In the genomic region with DNA sequence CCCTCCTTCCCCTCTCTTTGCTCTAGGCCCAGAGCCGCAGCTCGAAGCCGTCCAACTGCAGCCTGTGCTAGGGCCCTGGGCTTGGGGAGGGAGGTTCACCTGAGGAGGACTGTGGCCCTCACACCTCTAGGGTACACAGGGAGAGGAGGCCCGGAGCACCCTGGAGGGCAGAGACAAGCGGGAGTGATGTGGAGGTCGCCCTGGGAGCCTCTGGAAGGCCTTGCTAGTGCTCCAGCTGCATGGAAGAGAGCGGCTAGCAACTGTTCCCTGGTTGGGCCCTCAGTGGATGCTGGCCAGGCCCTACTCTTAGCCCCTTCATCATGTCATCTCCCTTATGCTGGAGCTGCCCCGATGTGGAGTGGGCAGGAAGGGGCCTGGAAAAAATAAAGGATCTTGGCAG, we compare ENCODE assay signal across 14 cellular contexts. TPM values are rescaled to one million over a fixed set of nuclear protein-coding genes. Genes with fewer than 3 reads are reported as not detected.
DNase-seq lines count a peak whose midpoint lies in the region; ATAC-seq lines count a peak whose summit lies in the region.
"Had no signal": no experiment of that assay in that cellular context is flagged by ENCODE, and none has a peak within 500 bp of the region (broad histone marks: within the 10 kb centered on the region; RNA-seq: fewer than 3 reads in every experiment).

No MANE protein-coding gene starts in this region.

- H3K9me3 ChIP-seq in BLaER1, result no peaks in the 10 kb centered on the region
- H3K9me3 ChIP-seq in CD8-positive, alpha-beta memory T cell (ENCODE audit: low read length), result no peaks in the 10 kb centered on the region
- H3K9me3 ChIP-seq: adrenal gland, SJCRH30 had no signal

- peak overlapping the region; percentile 49 for H3K27ac ChIP-seq in BLaER1
- H3K27ac ChIP-seq in CD8-positive, alpha-beta memory T cell (ENCODE audit: low read depth, low read length), result no peak overlapping the region
- H3K27ac ChIP-seq: adrenal gland, SJCRH30 had no signal

- peak overlapping the region; percentile 66 to 96 (median 82) for H3K27ac Mint-ChIP-seq in CD8-positive, alpha-beta memory T cell
- peak overlapping the region; percentile 83 for H3K27ac Mint-ChIP-seq in activated T-helper 2 cell treated with anti-CD3 and anti-CD28 coated beads, Interferon-gamma antibody, Interleukin-2, Interleukin-4, amounts not matched to agents 10 μg/mL and 5 μg/mL and 100 μg/mL, durations not matched to agents 14 hours and 24 hours and 36 hours
- peak overlapping the region; percentile 62 to 70 for H3K27ac Mint-ChIP-seq in natural killer cell treated with Interleukin-12 subunit alpha and Interleukin-12 subunit beta and Interleukin-15 and Interleukin-18, amount 100 ng/mL, for 72 hours

- H3K9ac ChIP-seq in BLaER1, result peak overlapping the region; percentile 26; the same call in 1 of the 2 replicates

- no peaks in the 10 kb centered on the region for H4K20me1 ChIP-seq in BLaER1

- H3K27me3 ChIP-seq in BLaER1, result no peaks in the 10 kb centered on the region
- no peaks in the 10 kb centered on the region for H3K27me3 ChIP-seq in CD8-positive, alpha-beta memory T cell (ENCODE audit: insufficient read depth, low read length, poor library complexity, severe bottlenecking)
- H3K27me3 ChIP-seq: adrenal gland, SJCRH30 had no signal

- no peaks in the 10 kb centered on the region for H3K9me3 Mint-ChIP-seq in CD8-positive, alpha-beta memory T cell
- H3K9me3 Mint-ChIP-seq in activated T-helper 2 cell treated with anti-CD3 and anti-CD28 coated beads, Interferon-gamma antibody, Interleukin-2, Interleukin-4, amounts not matched to agents 10 μg/mL and 5 μg/mL and 100 μg/mL, durations not matched to agents 14 hours and 24 hours and 36 hours, result peaks cover 7% of the 10 kb centered on the region
- H3K9me3 Mint-ChIP-seq in natural killer cell treated with Interleukin-12 subunit alpha and Interleukin-12 subunit beta and Interleukin-15 and Interleukin-18, amount 100 ng/mL, for 72 hours, result no peaks in the 10 kb centered on the region

- POLR2A ChIA-PET in CD8-positive, alpha-beta memory T cell (lab: Charles Lee), result interaction anchor here (1.2 kb wide), 1 partner anchor 33 kb away, joined by 9 read pairs; the partner anchor contains the start of gene CNPPD1

- H3K4me3 ChIP-seq in BLaER1, result no peak overlapping the region
- H3K4me3 ChIP-seq in CD8-positive, alpha-beta memory T cell (ENCODE audit: low read length), result no peak overlapping the region
- H3K4me3 ChIP-seq: adrenal gland, SJCRH30 had no signal

- peak overlapping the region; percentile 11; the same call in 1 of the 2 replicates for H3K4me2 ChIP-seq in BLaER1

- intact Hi-C loops in activated T-helper 2 cell treated with anti-CD3 and anti-CD28 coated beads, Interferon-gamma antibody, Interleukin-2, Interleukin-4, amounts not matched to agents 10 μg/mL and 5 μg/mL and 100 μg/mL, durations not matched to agents 14 hours and 24 hours and 36 hours (cut with micrococcal nuclease), result no loop called here

- H3K36me3 Mint-ChIP-seq in CD8-positive, alpha-beta memory T cell, result peaks cover 0 to 30% (median 1%) of the 10 kb centered on the region in 3 donors
- peaks cover 52% of the 10 kb centered on the region for H3K36me3 Mint-ChIP-seq in activated T-helper 2 cell treated with anti-CD3 and anti-CD28 coated beads, Interferon-gamma antibody, Interleukin-2, Interleukin-4, amounts not matched to agents 10 μg/mL and 5 μg/mL and 100 μg/mL, durations not matched to agents 14 hours and 24 hours and 36 hours (ENCODE audit: low read depth)
- H3K36me3 Mint-ChIP-seq in natural killer cell treated with Interleukin-12 subunit alpha and Interleukin-12 subunit beta and Interleukin-15 and Interleukin-18, amount 100 ng/mL, for 72 hours, result no peaks in the 10 kb centered on the region

- peaks cover 40% of the 10 kb centered on the region for H3K4me1 ChIP-seq in BLaER1
- peaks cover 29% of the 10 kb centered on the region for H3K4me1 ChIP-seq in CD8-positive, alpha-beta memory T cell (ENCODE audit: insufficient read depth, low read length)
- H3K4me1 ChIP-seq: SJCRH30 had no signal

- peaks cover 57% of the 10 kb centered on the region for H3K36me3 ChIP-seq in BLaER1
- peaks cover 20% of the 10 kb centered on the region for H3K36me3 ChIP-seq in CD8-positive, alpha-beta memory T cell (ENCODE audit: insufficient read depth, low read length)

- peak overlapping the region in 5 of 7 donors; percentile 28 to 94 (median 44) for H3K4me3 Mint-ChIP-seq in CD8-positive, alpha-beta memory T cell
- H3K4me3 Mint-ChIP-seq in activated T-helper 2 cell treated with anti-CD3 and anti-CD28 coated beads, Interferon-gamma antibody, Interleukin-2, Interleukin-4, amounts not matched to agents 10 μg/mL and 5 μg/mL and 100 μg/mL, durations not matched to agents 14 hours and 24 hours and 36 hours (ENCODE audit: low read depth), result no peak overlapping the region
- H3K4me3 Mint-ChIP-seq in natural killer cell treated with Interleukin-12 subunit alpha and Interleukin-12 subunit beta and Interleukin-15 and Interleukin-18, amount 100 ng/mL, for 72 hours, result peak overlapping the region; percentile 33

- no peaks in the 10 kb centered on the region for H3K27me3 Mint-ChIP-seq in CD8-positive, alpha-beta memory T cell
- H3K27me3 Mint-ChIP-seq in activated T-helper 2 cell treated with anti-CD3 and anti-CD28 coated beads, Interferon-gamma antibody, Interleukin-2, Interleukin-4, amounts not matched to agents 10 μg/mL and 5 μg/mL and 100 μg/mL, durations not matched to agents 14 hours and 24 hours and 36 hours (ENCODE audit: low read depth), result no peaks in the 10 kb centered on the region
- no peaks in the 10 kb centered on the region for H3K27me3 Mint-ChIP-seq in natural killer cell treated with Interleukin-12 subunit alpha and Interleukin-12 subunit beta and Interleukin-15 and Interleukin-18, amount 100 ng/mL, for 72 hours

- CTCF ChIA-PET in CD8-positive, alpha-beta memory T cell (lab: Charles Lee), result interaction anchor here (1.4 to 7.1 kb wide), 6 partner anchors 36 to 151 kb away, joined by 4 to 110 read pairs (median 10); partner anchors contain the start of genes CNPPD1, NHEJ1 and SLC23A3

- peaks cover 32 to 53% (median 49%) of the 10 kb centered on the region in 3 donors for H3K4me1 Mint-ChIP-seq in CD8-positive, alpha-beta memory T cell
- peaks cover 38% of the 10 kb centered on the region for H3K4me1 Mint-ChIP-seq in activated T-helper 2 cell treated with anti-CD3 and anti-CD28 coated beads, Interferon-gamma antibody, Interleukin-2, Interleukin-4, amounts not matched to agents 10 μg/mL and 5 μg/mL and 100 μg/mL, durations not matched to agents 14 hours and 24 hours and 36 hours (ENCODE audit: low read depth)
- H3K4me1 Mint-ChIP-seq in natural killer cell treated with Interleukin-12 subunit alpha and Interleukin-12 subunit beta and Interleukin-15 and Interleukin-18, amount 100 ng/mL, for 72 hours (ENCODE audit: low read depth in 2 of 2), result peaks cover 20 to 21% of the 10 kb centered on the region in 2 donors

- no peak for ATAC-seq in natural killer cell treated with Interleukin-12 subunit alpha and Interleukin-12 subunit beta and Interleukin-15 and Interleukin-18, amount 100 ng/mL, for 72 hours
- no peak for ATAC-seq in GM21423 (IDR thresholded peaks at IDR 0.05; ENCODE audit: unreplicated experiment)

- DNase-seq in CD8-positive, alpha-beta memory T cell, result no peak
- DNase-seq in activated T-helper 2 cell treated with anti-CD3 and anti-CD28 coated beads, Interferon-gamma antibody, Interleukin-2, Interleukin-4, amounts not matched to agents 10 μg/mL and 5 μg/mL and 100 μg/mL, durations not matched to agents 14 hours and 24 hours and 36 hours (ENCODE audit: low spot score), result no peak
- DNase-seq in natural killer cell treated with Interleukin-12 subunit alpha and Interleukin-12 subunit beta and Interleukin-15 and Interleukin-18, amount 100 ng/mL, for 72 hours (ENCODE audit: low spot score), result no peak
- no peak for DNase-seq in stimulated activated CD4-positive, alpha-beta T cell treated with anti-CD3 and anti-CD28 coated beads, Interleukin-4, amount 100 ng/mL, for 1 hour
- no peak for DNase-seq in A172 (ENCODE audit: low spot score)
- DNase-seq: central memory CD4-positive, alpha-beta T cell; DMS79 treated with DMSO at 0.1 percent for 48 hours; NCI-H1694; NCI-H446 treated with DMSO at 0.1 percent for 48 hours; SJCRH30; substantia nigra had no signal

RNA-seq across cellular contexts. Expression of gene ZFAND2B, which starts 2.7 kb away (rescaled TPM):
- 10 to 100 TPM; 32.4 to 36.8 TPM for total RNA-seq in CD8-positive, alpha-beta memory T cell
- 86.0 TPM for polyA plus RNA-seq in CD8-positive, alpha-beta memory T cell
- total RNA-seq in activated T-helper 2 cell treated with anti-CD3 and anti-CD28 coated beads, Interferon-gamma antibody, Interleukin-2, Interleukin-4, amounts not matched to agents 10 μg/mL and 5 μg/mL and 100 μg/mL, durations not matched to agents 14 hours and 24 hours and 36 hours, result 27.3 and 33.5 TPM in 2 replicates
- total RNA-seq in natural killer cell treated with Interleukin-12 subunit alpha and Interleukin-12 subunit beta and Interleukin-15 and Interleukin-18, amount 100 ng/mL, for 72 hours, result 10 to 100 TPM; 40.4 to 51.8 TPM
- total RNA-seq in A172 (2014; rRNA removed; shearing (Covaris generic)), result 44.1 and 57.6 TPM in 2 replicates

RNA-seq across cellular contexts. Expression of gene ABCB6, which starts 9.5 kb away (rescaled TPM):
- total RNA-seq in CD8-positive, alpha-beta memory T cell, result 10 to 100 TPM; 22.1 to 22.8 TPM
- 2.1 TPM for polyA plus RNA-seq in CD8-positive, alpha-beta memory T cell
- total RNA-seq in activated T-helper 2 cell treated with anti-CD3 and anti-CD28 coated beads, Interferon-gamma antibody, Interleukin-2, Interleukin-4, amounts not matched to agents 10 μg/mL and 5 μg/mL and 100 μg/mL, durations not matched to agents 14 hours and 24 hours and 36 hours, result 22.1 and 25.4 TPM in 2 replicates
- 10 to 100 TPM; 16.7 to 18.1 TPM for total RNA-seq in natural killer cell treated with Interleukin-12 subunit alpha and Interleukin-12 subunit beta and Interleukin-15 and Interleukin-18, amount 100 ng/mL, for 72 hours
- 41.2 and 41.9 TPM in 2 replicates for total RNA-seq in A172 (2014; rRNA removed; shearing (Covaris generic))

RNA-seq across cellular contexts. Expression of gene ATG9A, which starts 20.2 kb away (rescaled TPM):
- 10 to 100 TPM; 46.1 to 52.9 TPM for total RNA-seq in CD8-positive, alpha-beta memory T cell
- 32.0 TPM for polyA plus RNA-seq in CD8-positive, alpha-beta memory T cell
- 53.1 and 60.5 TPM in 2 replicates for total RNA-seq in activated T-helper 2 cell treated with anti-CD3 and anti-CD28 coated beads, Interferon-gamma antibody, Interleukin-2, Interleukin-4, amounts not matched to agents 10 μg/mL and 5 μg/mL and 100 μg/mL, durations not matched to agents 14 hours and 24 hours and 36 hours
- total RNA-seq in natural killer cell treated with Interleukin-12 subunit alpha and Interleukin-12 subunit beta and Interleukin-15 and Interleukin-18, amount 100 ng/mL, for 72 hours, result 10 to 100 TPM; 43.0 to 52.7 TPM
- 59.0 and 60.7 TPM in 2 replicates for total RNA-seq in A172 (2014; rRNA removed; shearing (Covaris generic))

RNA-seq across cellular contexts. Expression of gene ANKZF1, which starts 20.4 kb away (rescaled TPM):
- total RNA-seq in CD8-positive, alpha-beta memory T cell, result 10 to 100 TPM; 72.4 to 76.0 TPM
- 32.5 TPM for polyA plus RNA-seq in CD8-positive, alpha-beta memory T cell
- total RNA-seq in activated T-helper 2 cell treated with anti-CD3 and anti-CD28 coated beads, Interferon-gamma antibody, Interleukin-2, Interleukin-4, amounts not matched to agents 10 μg/mL and 5 μg/mL and 100 μg/mL, durations not matched to agents 14 hours and 24 hours and 36 hours, result 133 and 142 TPM in 2 replicates
- 10 to 100 TPM; 82.5 to 87.6 TPM for total RNA-seq in natural killer cell treated with Interleukin-12 subunit alpha and Interleukin-12 subunit beta and Interleukin-15 and Interleukin-18, amount 100 ng/mL, for 72 hours
- total RNA-seq in A172 (2014; rRNA removed; shearing (Covaris generic)), result 23.6 and 24.7 TPM in 2 replicates

RNA-seq across cellular contexts. Expression of gene RETREG2, which starts 31.2 kb away (rescaled TPM):
- total RNA-seq in CD8-positive, alpha-beta memory T cell, result 10 to 100 TPM; 67.6 to 76.1 TPM
- 65.9 TPM for polyA plus RNA-seq in CD8-positive, alpha-beta memory T cell
- total RNA-seq in activated T-helper 2 cell treated with anti-CD3 and anti-CD28 coated beads, Interferon-gamma antibody, Interleukin-2, Interleukin-4, amounts not matched to agents 10 μg/mL and 5 μg/mL and 100 μg/mL, durations not matched to agents 14 hours and 24 hours and 36 hours, result 52.5 and 57.4 TPM in 2 replicates
- total RNA-seq in natural killer cell treated with Interleukin-12 subunit alpha and Interleukin-12 subunit beta and Interleukin-15 and Interleukin-18, amount 100 ng/mL, for 72 hours, result 10 to 100 TPM; 69.3 to 79.8 TPM
- 120 and 125 TPM in 2 replicates for total RNA-seq in A172 (2014; rRNA removed; shearing (Covaris generic))
